In the genomic region with DNA sequence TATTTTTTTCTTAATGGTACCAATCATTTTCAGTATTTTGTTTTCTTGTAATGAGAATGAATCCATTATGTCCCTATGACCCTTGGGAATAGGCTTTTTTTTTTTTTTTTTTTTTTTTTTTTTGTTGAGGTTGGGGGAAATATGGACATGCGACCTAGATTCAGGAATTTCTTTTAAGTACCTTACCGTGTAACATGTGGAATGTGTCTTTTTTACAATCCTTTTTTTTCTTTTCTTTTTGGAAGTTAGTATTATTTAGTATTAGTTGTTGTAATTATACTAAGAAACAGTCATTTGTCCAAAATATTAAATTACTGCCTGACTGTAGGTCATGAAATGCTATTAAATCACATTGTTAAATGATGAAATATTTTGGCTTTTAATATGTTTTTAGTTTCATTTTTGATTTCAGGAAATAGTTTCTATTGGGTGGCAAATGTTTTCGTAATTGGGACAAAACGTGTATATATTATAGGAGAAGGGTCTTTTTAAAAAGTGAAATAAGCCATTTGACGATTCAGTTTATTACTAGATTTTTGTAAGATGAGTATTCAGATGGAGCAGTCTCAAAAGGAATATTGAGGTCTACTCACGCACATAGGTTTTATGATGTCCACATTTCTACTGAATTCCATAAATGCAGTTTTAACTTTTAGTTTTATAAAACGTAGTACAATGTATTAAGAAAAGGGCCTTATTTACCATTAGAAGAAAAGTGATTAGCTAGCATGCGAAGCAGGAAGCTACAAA, we compare ENCODE assay signal across 8 cellular contexts. TPM values are rescaled to one million over a fixed set of nuclear protein-coding genes. Genes with fewer than 3 reads are reported as not detected.
DNase-seq lines count a peak whose midpoint lies in the region; ATAC-seq, FAIRE-seq and TF ChIP-seq lines count a peak whose summit lies in the region.

No MANE protein-coding gene starts in this region.

- intact Hi-C loops in CD14-positive monocyte (cut with micrococcal nuclease) = loop anchor here in 1 of 2 donors (5.0 kb wide), 1 partner anchor 240 kb away; no protein-coding TSS in a partner anchor

- peak overlapping the region; percentile 18 for H3K27ac ChIP-seq in KOPT-K1 (ENCODE audit: low read depth, low read length, poor library complexity, severe bottlenecking)

- H3K9me3 Mint-ChIP-seq in CD14-positive monocyte = no peaks in the 10 kb centered on the region
- no peaks in the 10 kb centered on the region for H3K9me3 Mint-ChIP-seq in naive thymus-derived CD8-positive, alpha-beta T cell

- no peak for DNase-seq in CD14-positive monocyte (ENCODE audit: low spot score)
- DNase-seq in bronchial epithelial cell (ENCODE audit: low read depth) = peak; percentile 29
- no peak for DNase-seq in naive thymus-derived CD8-positive, alpha-beta T cell
- DNase-seq in stimulated activated naive CD4-positive, alpha-beta T cell treated with Interleukin-2 at 50 U/mL for 16 hours (lab: John Stamatoyannopoulos, UW) = no peak
- DNase-seq in GM19239 (ENCODE audit: insufficient read length, low spot score) = no peak
- DNase-seq in SIG-M5 (lab: John Stamatoyannopoulos, UW) = no peak
- no peak for DNase-seq in stimulated activated CD4-positive, alpha-beta T cell treated with anti-CD3 and anti-CD28 coated beads, Interleukin-2, amount 100 ng/mL, for 48 hours

- no peaks in the 10 kb centered on the region for H3K27me3 Mint-ChIP-seq in CD14-positive monocyte (ENCODE audit: low read depth in 3 of 3)
- no peaks in the 10 kb centered on the region for H3K27me3 Mint-ChIP-seq in naive thymus-derived CD8-positive, alpha-beta T cell

- peaks cover 45% of the 10 kb centered on the region for H3K4me1 Mint-ChIP-seq in CD14-positive monocyte
- H3K4me1 Mint-ChIP-seq in naive thymus-derived CD8-positive, alpha-beta T cell = peaks cover 23 to 61% (median 50%) of the 10 kb centered on the region in 4 donors

- peak overlapping the region; percentile 76 to 90 for H3K4me3 Mint-ChIP-seq in CD14-positive monocyte
- peak overlapping the region; percentile 83 to 96 (median 89) for H3K4me3 Mint-ChIP-seq in naive thymus-derived CD8-positive, alpha-beta T cell

- no peaks in the 10 kb centered on the region for H3K27me3 ChIP-seq in bronchial epithelial cell (ENCODE audit: control insufficient read depth, insufficient read depth, low read length)

- no peak for FAIRE-seq in bronchial epithelial cell (lab: Jason Lieb, UNC)
- no peak for FAIRE-seq in GM19239 (lab: Jason Lieb, UNC)

- TF ChIP-seq CTCF in CD14-positive monocyte (IDR thresholded peaks at IDR 0.05) = no peak
- TF ChIP-seq CTCF in bronchial epithelial cell (IDR thresholded peaks at IDR 0.05; ENCODE audit: insufficient read depth, low read length, severe bottlenecking) = no peak

- no peaks in the 10 kb centered on the region for H3K9me3 ChIP-seq in KOPT-K1 (ENCODE audit: insufficient read depth, low read length, poor library complexity, severe bottlenecking)

- peaks cover 19% of the 10 kb centered on the region for H3K36me3 ChIP-seq in KOPT-K1 (ENCODE audit: insufficient read depth, low read length)
- H3K36me3 ChIP-seq in bronchial epithelial cell (ENCODE audit: control insufficient read depth, insufficient read depth, low read length) = no peaks in the 10 kb centered on the region

- POLR2A ChIA-PET in naive thymus-derived CD8-positive, alpha-beta T cell (lab: Charles Lee) = no interaction called here

- H3K36me3 Mint-ChIP-seq in CD14-positive monocyte = peaks cover 11 to 19% of the 10 kb centered on the region in 2 donors
- H3K36me3 Mint-ChIP-seq in naive thymus-derived CD8-positive, alpha-beta T cell = peaks cover 0 to 16% (median 0%) of the 10 kb centered on the region in 3 donors

- H3K27ac Mint-ChIP-seq in CD14-positive monocyte = peak overlapping the region; percentile 36 to 94 (median 85)
- H3K27ac Mint-ChIP-seq in naive thymus-derived CD8-positive, alpha-beta T cell = peak overlapping the region; percentile 88 to 94 (median 92)

- peak overlapping the region; percentile 29 for H3K4me3 ChIP-seq in bronchial epithelial cell (ENCODE audit: low read depth, low read length)

- no peak for ATAC-seq in naive thymus-derived CD8-positive, alpha-beta T cell

RNA-seq across cellular contexts. Expression of a gene that starts 4.9 kb away (rescaled TPM):
- polyA plus RNA-seq in CD14-positive monocyte = 1 to 10 TPM; 3.2 to 3.8 TPM
- total RNA-seq in bronchial epithelial cell = 16.3 and 27.5 TPM in 2 replicates
- total RNA-seq in naive thymus-derived CD8-positive, alpha-beta T cell = 100 to 1,000 TPM; 119 to 122 TPM
- polyA plus RNA-seq in naive thymus-derived CD8-positive, alpha-beta T cell = 10 to 100 TPM in 2 of 3 donors, 1 to 10 TPM in 1; 9.0 to 18.6 (median 11.2) TPM
